In genomic region chr12:131830335-131831020, GRCh38 we compare ENCODE assay signal across 8 cellular contexts. TPM values are rescaled to one million over a fixed set of nuclear protein-coding genes. Genes with fewer than 3 reads are reported as not detected.
DNase-seq lines count a peak whose midpoint lies in the region; TF ChIP-seq lines count a peak whose summit lies in the region.

No MANE protein-coding gene starts in this region.

- H3K27me3 ChIP-seq in SK-N-SH (ENCODE audit: insufficient read depth) (no peaks in the 10 kb centered on the region), kidney epithelial cell (ENCODE audit: control insufficient read depth, insufficient read depth, low read length) (peaks cover 69% of the 10 kb centered on the region), skeletal muscle tissue (ENCODE audit: control insufficient read depth in 3 of 3, insufficient read depth in 3 of 3, low read length in 3 of 3) (peaks cover 57 to 76% (median 67%) of the 10 kb centered on the region in 3 donors)

- no peaks in the 10 kb centered on the region for H3K36me3 ChIP-seq in SK-N-SH (replicated peaks in 1 of 2; ENCODE audit: control insufficient read depth in 1 of 2, insufficient read depth in 2 of 2, low read length in 1 of 2)
- no peaks in the 10 kb centered on the region for H3K36me3 ChIP-seq in kidney epithelial cell (ENCODE audit: control insufficient read depth, insufficient read depth, low read length)
- no peaks in the 10 kb centered on the region for H3K36me3 ChIP-seq in skeletal muscle tissue (ENCODE audit: control insufficient read depth in 3 of 3, insufficient read depth in 3 of 3, low read length in 3 of 3)

- POLR2A ChIA-PET in SK-N-SH (lab: Yijun Ruan, JAX) = interaction anchor here (0.9 to 1.0 kb wide), 2 partner anchors 33 to 726 kb away, joined by 3 read pairs; no protein-coding TSS in a partner anchor

- no peak overlapping the region for H3K27ac Mint-ChIP-seq in activated naive CD4-positive, alpha-beta T cell treated with anti-CD3 and anti-CD28 coated beads for 36 hours

- WGBS in SK-N-SH (ENCODE audit: low lambda C conversion rate) = 14% methylated on average over 7 of the region's 57 CpGs

- H3K4me3 Mint-ChIP-seq in activated naive CD4-positive, alpha-beta T cell treated with anti-CD3 and anti-CD28 coated beads for 36 hours = peak overlapping the region; percentile 43

- peak; percentile 65 for DNase-seq in activated naive CD4-positive, alpha-beta T cell treated with anti-CD3 and anti-CD28 coated beads for 36 hours
- DNase-seq in activated naive CD4-positive, alpha-beta T cell (lab: John Stamatoyannopoulos, UW) = no peak
- DNase-seq in HuH-7 (ENCODE audit: low spot score) (peak; percentile 67), SK-N-SH (peak; percentile 87), coronary artery (ENCODE audit: low spot score) (no peak), kidney epithelial cell (ENCODE audit: low read depth) (no peak), T-helper 1 cell (no peak)

- H3K79me2 ChIP-seq in SK-N-SH (ENCODE audit: insufficient read depth) = no peaks in the 10 kb centered on the region

- TF ChIP-seq EP300 in SK-N-SH (IDR thresholded peaks at IDR 0.05; ENCODE audit: borderline replicate concordance in 1 of 2, low read depth in 1 of 2, low read length in 1 of 2) = no peak

- no peaks in the 10 kb centered on the region for H4K20me1 ChIP-seq in SK-N-SH (ENCODE audit: insufficient read depth)

- no peaks in the 10 kb centered on the region for H3K9me2 ChIP-seq in SK-N-SH

- H3K4me3 ChIP-seq in SK-N-SH (ENCODE audit: low read depth in 2 of 2, low read length in 1 of 2) (peak overlapping the region; percentile 54 to 73), coronary artery (peak overlapping the region; percentile 72), kidney epithelial cell (ENCODE audit: low read depth, low read length) (peak overlapping the region; percentile 30), skeletal muscle tissue (ENCODE audit: low read length in 3 of 3) (peak overlapping the region; percentile 48 to 67 (median 51))

- peak; percentile 65 for TF ChIP-seq RAD21 in SK-N-SH (IDR thresholded peaks at IDR 0.05; ENCODE audit: low read length)

- H3K27ac ChIP-seq in SK-N-SH (ENCODE audit: low read depth in 2 of 2, low read length in 1 of 2) (peak overlapping the region; percentile 50), coronary artery (peak overlapping the region; percentile 42 to 66), skeletal muscle tissue (ENCODE audit: low read depth, low read length) (no peak overlapping the region)

- H3F3A ChIP-seq in SK-N-SH (replicated peaks; ENCODE audit: insufficient read depth) = no peaks in the 10 kb centered on the region

- peak overlapping the region; percentile 49; the same call in 1 of the 2 replicates for H3K9ac ChIP-seq in SK-N-SH
- H3K9ac ChIP-seq in skeletal muscle tissue (ENCODE audit: low read depth in 1 of 3, low read length in 3 of 3) = peak overlapping the region in 2 of 3 donors; percentile 23 to 50

- no peaks in the 10 kb centered on the region for H3K36me3 Mint-ChIP-seq in activated naive CD4-positive, alpha-beta T cell treated with anti-CD3 and anti-CD28 coated beads for 36 hours (ENCODE audit: low read depth)

- H3K4me2 ChIP-seq in SK-N-SH = peak overlapping the region; percentile 91

- peaks cover 14% of the 10 kb centered on the region for H3K4me1 Mint-ChIP-seq in activated naive CD4-positive, alpha-beta T cell treated with anti-CD3 and anti-CD28 coated beads for 36 hours (ENCODE audit: low read depth)

- CTCF ChIA-PET in activated naive CD4-positive, alpha-beta T cell treated with anti-CD3 and anti-CD28 coated beads for 36 hours (lab: Charles Lee) = interaction anchor here (0.6 to 1.5 kb wide), 3 partner anchors 15 to 725 kb away, joined by 3 to 4 read pairs (median 3); no protein-coding TSS in a partner anchor
- CTCF ChIA-PET in SK-N-SH (lab: Yijun Ruan, JAX) = interaction anchor here (0.7 to 6.2 kb wide), 15 partner anchors 14 to 1068 kb away, joined by 3 to 51 read pairs (median 3); no protein-coding TSS in a partner anchor

- peaks cover 43% of the 10 kb centered on the region for H3K27me3 Mint-ChIP-seq in activated naive CD4-positive, alpha-beta T cell treated with anti-CD3 and anti-CD28 coated beads for 36 hours (ENCODE audit: low read depth)

- H3K9me3 Mint-ChIP-seq in activated naive CD4-positive, alpha-beta T cell treated with anti-CD3 and anti-CD28 coated beads for 36 hours = no peaks in the 10 kb centered on the region

- intact Hi-C loops in activated naive CD4-positive, alpha-beta T cell treated with anti-CD3 and anti-CD28 coated beads for 36 hours (cut with micrococcal nuclease) = loop anchor here (1.0 to 2.0 kb wide), 5 partner anchors 64 to 726 kb away; partner anchors contain the start of genes EP400 and ULK1

- H3K4me1 ChIP-seq in SK-N-SH (ENCODE audit: control insufficient read depth in 1 of 2, insufficient read depth in 2 of 2, low read depth in 1 of 2, low read length in 1 of 2) = peaks cover 3 to 34% of the 10 kb centered on the region in 2 experiments; a peak in 1 of 4 replicates
- H3K4me1 ChIP-seq in skeletal muscle tissue (ENCODE audit: control insufficient read depth in 3 of 3, insufficient read depth in 3 of 3, low read length in 3 of 3) = peaks cover 15 to 42% (median 26%) of the 10 kb centered on the region in 3 donors

- no peaks in the 10 kb centered on the region for H3K9me3 ChIP-seq in SK-N-SH
- H3K9me3 ChIP-seq in skeletal muscle tissue (ENCODE audit: control insufficient read depth in 3 of 3, low read length in 3 of 3) = no peaks in the 10 kb centered on the region

- peak overlapping the region; percentile 83; the same call in 1 of the 2 replicates for H2AFZ ChIP-seq in SK-N-SH (ENCODE audit: low read depth)

- TF ChIP-seq CTCF in SK-N-SH (IDR thresholded peaks at IDR 0.05) (peak; percentile 60), coronary artery (IDR thresholded peaks at IDR 0.05) (peak; percentile 41), kidney epithelial cell (IDR thresholded peaks at IDR 0.05; ENCODE audit: insufficient read depth, low read length, poor library complexity, severe bottlenecking) (peak; percentile 28)

TF ChIP-seq in SK-N-SH, 30 proteins besides CTCF, POLR2A, EP300 and RAD21:
- TF ChIP-seq SMC3 (IDR thresholded peaks at IDR 0.05; ENCODE audit: low read depth, low read length) (peak; percentile 40), TAF1 (IDR thresholded peaks at IDR 0.05; ENCODE audit: borderline replicate concordance, low read depth, low read length) (peak; percentile 66; the same call in 1 of the 2 replicates), POLR2AphosphoS5 (IDR thresholded peaks at IDR 0.05; ENCODE audit: low read depth, low read length) (peak; percentile 48; the same call in 1 of the 2 replicates), MAX (IDR thresholded peaks at IDR 0.05; ENCODE audit: low read depth) (peak; percentile 28; the same call in 1 of the 2 replicates), GATA2 (CRISPR knock-in tag; IDR thresholded peaks at IDR 0.05) (peak; percentile 16; the same call in 1 of the 2 replicates), SIN3A (IDR thresholded peaks at IDR 0.05; ENCODE audit: borderline replicate concordance, low read depth, low read length) (0 out of 2 replicates have a peak, but pooled peaks have one; percentile 32), RXRA (IDR thresholded peaks at IDR 0.05; ENCODE audit: borderline replicate concordance, low read depth) (no peak), USF2 (IDR thresholded peaks at IDR 0.05; ENCODE audit: borderline replicate concordance, low read depth, low read length) (no peak)

RNA-seq across cellular contexts. Expression of gene MMP17, which starts 2.3 kb away (rescaled TPM):
- total RNA-seq in activated naive CD4-positive, alpha-beta T cell treated with anti-CD3 and anti-CD28 coated beads for 36 hours = not detected
- 13.5 and 14.0 TPM in 2 replicates for polyA plus RNA-seq in SK-N-SH (2012; rRNA removed)
- polyA plus RNA-seq in SK-N-SH (2012; cell fraction: cytosol; rRNA removed) = 4.0 and 8.7 TPM in 2 replicates
- polyA plus RNA-seq in SK-N-SH (2012; cell fraction: nucleus; rRNA removed) = 27.4 and 35.0 TPM in 2 replicates
- total RNA-seq in kidney epithelial cell = 1.7 and 7.3 TPM in 2 replicates
- total RNA-seq in skeletal muscle tissue = 6.3 TPM

Comparison
In these comparisons a context has a peak if more than half of its experiments do, and no peak if none do; other contexts are left out.
1. DNase-seq: peak in activated naive CD4-positive, alpha-beta T cell treated with anti-CD3 and anti-CD28 coated beads for 36 hours (single experiment), HuH-7 (single experiment) and SK-N-SH (single experiment); none in activated naive CD4-positive, alpha-beta T cell (0 of 4), coronary artery (single experiment), kidney epithelial cell (single experiment) and T-helper 1 cell (0 of 5).
2. Peak in every context shown above with its lines, with median percentiles within 50 percentile points of each other: H3K4me3 ChIP-seq and CTCF ChIP-seq.